Comparison of ENCODE assay signal across 8 cellular contexts in genomic region chr7:111735661-111736323, GRCh38.
DNase-seq lines count a peak whose midpoint lies in the region; ATAC-seq, FAIRE-seq and TF ChIP-seq lines count a peak whose summit lies in the region.

No MANE protein-coding gene starts in this region.

- H4K20me1 ChIP-seq in mammary epithelial cell (ENCODE audit: insufficient read depth, low read length) = no peaks in the 10 kb centered on the region

- H3K79me2 ChIP-seq in mammary epithelial cell (ENCODE audit: insufficient read depth, low read length) = no peaks in the 10 kb centered on the region

- dilution Hi-C loops in mammary epithelial cell (cut with HindIII; ENCODE audit: low sequenced_read_pairs) = no loop called here

- H3K9ac ChIP-seq in mammary epithelial cell (ENCODE audit: insufficient read depth, low read length) = no peak overlapping the region

- H3K36me3 ChIP-seq in mammary epithelial cell (ENCODE audit: insufficient read depth, low read length) (no peaks in the 10 kb centered on the region), kidney epithelial cell (ENCODE audit: control insufficient read depth, insufficient read depth, low read length) (no peaks in the 10 kb centered on the region)

- CTCF ChIA-PET in mammary epithelial cell (lab: Charles Lee; ENCODE audit: low non-redundant PET) = no interaction called here

- no TSS peak for BruUV-seq in mammary epithelial cell (replicated peaks; lab: Mats Ljungman, UMichigan)

- peak; percentile 81 for ATAC-seq in HG02763 (IDR thresholded peaks at IDR 0.05; ENCODE audit: unreplicated experiment)

- no peak overlapping the region for H3K4me3 ChIP-seq in mammary epithelial cell (replicated peaks in 1 of 3; ENCODE audit: insufficient read depth in 1 of 3, low read depth in 2 of 3, low read length in 3 of 3)
- H3K4me3 ChIP-seq in kidney epithelial cell (ENCODE audit: low read depth, low read length) = no peak overlapping the region

- no peak overlapping the region for H3K27ac ChIP-seq in mammary epithelial cell (ENCODE audit: insufficient read depth, low read depth, low read length)

- H3K4me2 ChIP-seq in mammary epithelial cell (ENCODE audit: insufficient read depth, low read depth, low read length) = no peak overlapping the region

- FAIRE-seq in A204.1 (lab: Jason Lieb, UNC) = peak; percentile 97

- no peak overlapping the region for H2AFZ ChIP-seq in mammary epithelial cell (ENCODE audit: low read depth, low read length)

- WGBS in mammary epithelial cell (ENCODE audit: low coverage, missing lambda C conversion rate) = 33% methylated on average over 7 of the region's 7 CpGs

- H3K27me3 ChIP-seq in mammary epithelial cell (ENCODE audit: insufficient read depth, low read length) (no peaks in the 10 kb centered on the region), kidney epithelial cell (ENCODE audit: control insufficient read depth, insufficient read depth, low read length) (no peaks in the 10 kb centered on the region)

- DNase-seq in NCI-H1694 treated with DMSO at 0.1 percent for 48 hours (lab: John Stamatoyannopoulos, UW) (peak; percentile 69), T-helper 9 cell (peak; percentile 34), mammary epithelial cell (peak; percentile 54), kidney epithelial cell (ENCODE audit: low read depth) (peak; percentile 12)
- peak in 2 of 3 donors; percentile 9 to 18 for DNase-seq in stimulated activated CD4-positive, alpha-beta T cell treated with anti-CD3 and anti-CD28 coated beads, TNF-alpha, amount 100 ng/mL, for 1 hour (ENCODE audit: low read depth in 3 of 3, low spot score in 1 of 3)

- no peaks in the 10 kb centered on the region for H3K9me3 ChIP-seq in mammary epithelial cell (replicated peaks; ENCODE audit: insufficient read depth, low read length)

- intact Hi-C loops in mammary epithelial cell (cut with micrococcal nuclease) = loop anchor here (1.0 to 5.0 kb wide), 4 partner anchors 91 to 1893 kb away; no protein-coding TSS in a partner anchor

- TF ChIP-seq CTCF in GM12873 (IDR thresholded peaks at IDR 0.05; ENCODE audit: insufficient read depth, low read depth, low read length, missing control alignments) (peak; percentile 78), mammary epithelial cell (conservative IDR thresholded peaks at IDR 0.05 in 1 of 2, IDR thresholded peaks at IDR 0.05 in 1 of 2; ENCODE audit: extremely low read depth in 1 of 2, insufficient read depth in 1 of 2, low read depth in 1 of 2, low read length in 2 of 2) (peak; percentile 72 to 81), kidney epithelial cell (IDR thresholded peaks at IDR 0.05; ENCODE audit: insufficient read depth, low read length, poor library complexity, severe bottlenecking) (peak; percentile 64)

- in situ Hi-C loops in mammary epithelial cell (cut with MboI; ENCODE audit: low sequenced_read_pairs in 2 of 2) = loop anchor here in 1 of 2 donors (10.0 to 25.0 kb wide), 3 partner anchors 251 to 648 kb away; partner anchors contain the start of gene LRRN3

- peaks cover 5% of the 10 kb centered on the region for H3K4me1 ChIP-seq in mammary epithelial cell (ENCODE audit: insufficient read depth, low read length)

Comparison
In these comparisons a context has a peak if more than half of its experiments do, and no peak if none do; other contexts are left out.
1. DNase-seq: peak in every context shown above with its lines; median percentile 69 in NCI-H1694 treated with DMSO at 0.1 percent for 48 hours; 54 in mammary epithelial cell; 34 in T-helper 9 cell; 14 in stimulated activated CD4-positive, alpha-beta T cell treated with anti-CD3 and anti-CD28 coated beads, TNF-alpha, amount 100 ng/mL, for 1 hour; 12 in kidney epithelial cell.